In the genomic region with DNA sequence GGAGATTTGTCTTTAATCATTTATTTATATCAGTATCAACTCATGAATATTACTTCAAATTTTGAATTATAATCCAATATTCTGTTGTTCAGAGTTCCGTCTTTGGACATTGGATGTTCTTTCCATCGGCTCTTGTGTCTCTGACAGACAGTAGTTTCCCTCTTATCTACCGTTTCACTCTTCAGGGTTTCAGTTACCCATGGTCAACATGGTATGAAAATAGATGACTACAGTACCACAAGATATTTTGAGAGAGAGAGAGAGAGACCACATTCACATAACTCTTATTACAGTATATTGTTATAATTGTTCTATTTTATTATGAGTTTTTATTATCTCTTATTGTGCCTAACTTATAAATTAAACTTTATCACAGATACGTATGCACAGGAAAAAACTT, we compare ENCODE assay signal across 28 cellular contexts.
"Had no signal": no experiment of that assay in that cellular context is flagged by ENCODE, and none has a peak within 500 bp of the region (broad histone marks: within the 10 kb centered on the region; RNA-seq: fewer than 3 reads in every experiment).

No MANE protein-coding gene starts in this region.

- H3K36me3 ChIP-seq: stomach, suprapubic skin, thoracic aorta, thyroid gland, tibial artery, tibial nerve, transverse colon, upper lobe of left lung, upper lobe of right lung, uterus, vagina had no signal

- H3K4me3 Mint-ChIP-seq: stimulated activated effector memory CD8-positive, alpha-beta T cell treated with anti-CD3 and anti-CD28 coated beads, Interleukin-12 subunit alpha, Interleukin-12 subunit beta, amount 100 ng/mL, for 72 hours; stimulated activated memory B cell treated with anti-CD40 and anti-IgM and Interleukin-4, amounts not matched to agents 10 μg/mL and 1 μg/mL and 100 μg/mL, for 72 hours; stimulated activated naive B cell treated with anti-CD40 and anti-IgM and Interleukin-4, amounts not matched to agents 10 μg/mL and 1 μg/mL and 100 μg/mL, for 72 hours; stimulated activated naive CD8-positive, alpha-beta T cell treated with anti-CD3 and anti-CD28 coated beads, Interleukin-15, amount 100 ng/mL, for 72 hours; stimulated activated naive CD8-positive, alpha-beta T cell treated with anti-CD3 and anti-CD28 coated beads, Interleukin-15, Interleukin-2, amounts not matched to agents 100 ng/mL and 50 ng/mL, for 24 hours; type B pancreatic cell had no signal

- H3K9me3 ChIP-seq: stomach, suprapubic skin, testis, thoracic aorta, thyroid gland, tibial artery, tibial nerve, transverse colon, upper lobe of left lung, upper lobe of right lung, uterus, vagina had no signal

- H3K36me3 Mint-ChIP-seq: stimulated activated effector memory CD8-positive, alpha-beta T cell treated with anti-CD3 and anti-CD28 coated beads, Interleukin-12 subunit alpha, Interleukin-12 subunit beta, amount 100 ng/mL, for 72 hours; stimulated activated memory B cell treated with anti-CD40 and anti-IgM and Interleukin-4, amounts not matched to agents 10 μg/mL and 1 μg/mL and 100 μg/mL, for 72 hours; stimulated activated naive B cell treated with anti-CD40 and anti-IgM and Interleukin-4, amounts not matched to agents 10 μg/mL and 1 μg/mL and 100 μg/mL, for 72 hours had no signal

- ATAC-seq: stimulated activated effector memory CD8-positive, alpha-beta T cell treated with anti-CD3 and anti-CD28 coated beads, Interleukin-12 subunit alpha, Interleukin-12 subunit beta, amount 100 ng/mL, for 72 hours; stimulated activated memory B cell treated with anti-CD40 and anti-IgM and Interleukin-4, amounts not matched to agents 10 μg/mL and 1 μg/mL and 100 μg/mL, for 72 hours; stimulated activated naive B cell treated with anti-CD40 and anti-IgM and Interleukin-4, amounts not matched to agents 10 μg/mL and 1 μg/mL and 100 μg/mL, for 72 hours; stimulated activated naive CD8-positive, alpha-beta T cell treated with anti-CD3 and anti-CD28 coated beads, Interleukin-15, amount 100 ng/mL, for 72 hours; stimulated activated naive CD8-positive, alpha-beta T cell treated with anti-CD3 and anti-CD28 coated beads, Interleukin-15, Interleukin-2, amounts not matched to agents 100 U/mL and 50 U/mL, for 24 hours; upper lobe of right lung had no signal

- H3K4me1 Mint-ChIP-seq: stimulated activated effector memory CD8-positive, alpha-beta T cell treated with anti-CD3 and anti-CD28 coated beads, Interleukin-12 subunit alpha, Interleukin-12 subunit beta, amount 100 ng/mL, for 72 hours; stimulated activated memory B cell treated with anti-CD40 and anti-IgM and Interleukin-4, amounts not matched to agents 10 μg/mL and 1 μg/mL and 100 μg/mL, for 72 hours; stimulated activated naive B cell treated with anti-CD40 and anti-IgM and Interleukin-4, amounts not matched to agents 10 μg/mL and 1 μg/mL and 100 μg/mL, for 72 hours; stimulated activated naive CD8-positive, alpha-beta T cell treated with anti-CD3 and anti-CD28 coated beads, Interleukin-15, amount 100 ng/mL, for 72 hours had no signal

- DNase-seq: stimulated activated CD4-positive, alpha-beta T cell treated with anti-CD3 and anti-CD28 coated beads, Interleukin-2, amount 100 ng/mL, for 48 hours; stimulated activated CD4-positive, alpha-beta T cell treated with anti-CD3 and anti-CD28 coated beads, Interleukin-4, amount 100 ng/mL, for 1 hour; stimulated activated CD4-positive, alpha-beta T cell treated with anti-CD3 and anti-CD28 coated beads, Interleukin-4, amount 100 ng/mL, for 24 hours; stimulated activated CD4-positive, alpha-beta T cell treated with anti-CD3 and anti-CD28 coated beads, Interleukin-4, amount 100 ng/mL, for 4 hours; stimulated activated CD8-positive, alpha-beta memory T cell treated with anti-CD3 and anti-CD28 coated beads, Interleukin-4, amount 100 ng/mL, for 48 hours; stimulated activated naive B cell treated with anti-CD40 and anti-IgM and Interleukin-4, amounts not matched to agents 10 μg/mL and 1 μg/mL and 100 μg/mL, for 72 hours; stimulated activated naive CD4-positive, alpha-beta T cell; stimulated activated naive CD4-positive, alpha-beta T cell treated with Interleukin-2 at 50 U/mL for 16 hours; stimulated activated naive CD8-positive, alpha-beta T cell treated with anti-CD3 and anti-CD28 coated beads, Interleukin-15, amount 100 ng/mL, for 72 hours; stimulated activated naive CD8-positive, alpha-beta T cell treated with anti-CD3 and anti-CD28 coated beads, Interleukin-15, Interleukin-2, amounts not matched to agents 100 U/mL and 50 U/mL, for 24 hours; stomach; substantia nigra; testis; thyroid gland; tibial artery; transverse colon; trophoblast cell; upper lobe of left lung; upper lobe of right lung; uterus had no signal

- H3K27ac Mint-ChIP-seq: stimulated activated effector memory CD8-positive, alpha-beta T cell treated with anti-CD3 and anti-CD28 coated beads, Interleukin-12 subunit alpha, Interleukin-12 subunit beta, amount 100 ng/mL, for 72 hours; stimulated activated memory B cell treated with anti-CD40 and anti-IgM and Interleukin-4, amounts not matched to agents 10 μg/mL and 1 μg/mL and 100 μg/mL, for 72 hours; stimulated activated naive B cell treated with anti-CD40 and anti-IgM and Interleukin-4, amounts not matched to agents 10 μg/mL and 1 μg/mL and 100 μg/mL, for 72 hours; stimulated activated naive CD8-positive, alpha-beta T cell treated with anti-CD3 and anti-CD28 coated beads, Interleukin-15, amount 100 ng/mL, for 72 hours; stimulated activated naive CD8-positive, alpha-beta T cell treated with anti-CD3 and anti-CD28 coated beads, Interleukin-15, Interleukin-2, amounts not matched to agents 100 ng/mL and 50 ng/mL, for 24 hours; type B pancreatic cell had no signal

- H3K27me3 Mint-ChIP-seq: type B pancreatic cell had no signal

- H3K4me3 ChIP-seq: stomach, suprapubic skin, testis, thoracic aorta, thyroid gland, tibial artery, tibial nerve, transverse colon, upper lobe of left lung, upper lobe of right lung, uterus, vagina had no signal

- H3K4me1 ChIP-seq: testis, thyroid gland, tibial artery, tibial nerve, upper lobe of right lung, uterus, vagina had no signal

- H3K27me3 ChIP-seq: stomach, suprapubic skin, testis, thyroid gland, tibial artery, tibial nerve, transverse colon, upper lobe of left lung, upper lobe of right lung, uterus, vagina had no signal

- H3K9me3 Mint-ChIP-seq: stimulated activated effector memory CD8-positive, alpha-beta T cell treated with anti-CD3 and anti-CD28 coated beads, Interleukin-12 subunit alpha, Interleukin-12 subunit beta, amount 100 ng/mL, for 72 hours; stimulated activated memory B cell treated with anti-CD40 and anti-IgM and Interleukin-4, amounts not matched to agents 10 μg/mL and 1 μg/mL and 100 μg/mL, for 72 hours; stimulated activated naive B cell treated with anti-CD40 and anti-IgM and Interleukin-4, amounts not matched to agents 10 μg/mL and 1 μg/mL and 100 μg/mL, for 72 hours; stimulated activated naive CD8-positive, alpha-beta T cell treated with anti-CD3 and anti-CD28 coated beads, Interleukin-15, amount 100 ng/mL, for 72 hours; stimulated activated naive CD8-positive, alpha-beta T cell treated with anti-CD3 and anti-CD28 coated beads, Interleukin-15, Interleukin-2, amounts not matched to agents 100 ng/mL and 50 ng/mL, for 24 hours; type B pancreatic cell had no signal

- H3K27ac ChIP-seq: stomach, suprapubic skin, testis, thoracic aorta, thyroid gland, tibial artery, tibial nerve, transverse colon, upper lobe of left lung, upper lobe of right lung, uterus, vagina had no signal
